1 cellular context compared by ENCODE assay signal in genomic region chr3:11603628-11604027, GRCh38.
TF ChIP-seq lines count a peak whose summit lies in the region.

No MANE protein-coding gene starts in this region.

TF ChIP-seq in HepG2, 621 proteins besides CTCF, POLR2A, EP300 and RAD21 (continued from another document):
- TF ChIP-seq ZNF503 (CRISPR knock-in tag; IDR thresholded peaks at IDR 0.05) (no peak), ZNF572 (CRISPR knock-in tag; IDR thresholded peaks at IDR 0.05) (no peak), CHD4 (IDR thresholded peaks at IDR 0.05; ENCODE audit: borderline replicate concordance, low read length) (no peak)
